Comparison of ENCODE assay signal across 20 cellular contexts in genomic region chr5:57495688-57496087, GRCh38. TPM values are rescaled to one million over a fixed set of nuclear protein-coding genes. Genes with fewer than 3 reads are reported as not detected.
DNase-seq lines count a peak whose midpoint lies in the region; ATAC-seq, FAIRE-seq and TF ChIP-seq lines count a peak whose summit lies in the region.
"Had no signal": no experiment of that assay in that cellular context is flagged by ENCODE, and none has a peak within 500 bp of the region (broad histone marks: within the 10 kb centered on the region; RNA-seq: fewer than 3 reads in every experiment).

No MANE protein-coding gene starts in this region.

- H3K9me3 ChIP-seq in BLaER1 (no peaks in the 10 kb centered on the region), Panc1 (ENCODE audit: control insufficient read depth, insufficient read depth, low read depth, low read length) (no peaks in the 10 kb centered on the region)
- H3K9me3 ChIP-seq: MG63 had no signal

- TF ChIP-seq CTCF in Panc1 (IDR thresholded peaks at IDR 0.05) (no peak), D721Med (IDR thresholded peaks at IDR 0.05; ENCODE audit: insufficient read depth, missing control alignments) (no peak)

- in situ Hi-C loops in Panc1 (cut with HindIII; ENCODE audit: low pct_unique_long_range_greater_than_20kb, low sequenced_read_pairs): loop anchor here (25.0 kb wide), 1 partner anchor 967 kb away; the partner anchor contains the start of gene PLK2

- no TSS peak for BruUV-seq in Panc1 (replicated peaks; lab: Mats Ljungman, UMichigan)

- H3K4me3 ChIP-seq in BLaER1 (no peak overlapping the region), Panc1 (ENCODE audit: low read depth in 2 of 2, low read length in 2 of 2) (no peak overlapping the region)
- H3K4me3 ChIP-seq: dorsolateral prefrontal cortex, hepatocyte, MG63 had no signal

- H3K27ac ChIP-seq in BLaER1 (no peak overlapping the region), Panc1 (ENCODE audit: low read length) (peak overlapping the region; percentile 68), epithelial cell of prostate (peak overlapping the region; percentile 82)

- no peaks in the 10 kb centered on the region for H3K27me3 ChIP-seq in BLaER1
- no peaks in the 10 kb centered on the region for H3K27me3 ChIP-seq in Panc1 (ENCODE audit: control insufficient read depth, insufficient read depth, low read length)
- H3K27me3 ChIP-seq: dorsolateral prefrontal cortex, hepatocyte, MG63 had no signal

- FAIRE-seq in D721Med (lab: Jason Lieb, UNC): no peak

- H3K36me3 ChIP-seq in BLaER1 (no peaks in the 10 kb centered on the region), Panc1 (ENCODE audit: control insufficient read depth, insufficient read depth, low read length) (no peaks in the 10 kb centered on the region)
- H3K36me3 ChIP-seq: MG63 had no signal

- H3K4me2 ChIP-seq in BLaER1: peak overlapping the region; percentile 60
- H3K4me2 ChIP-seq: hepatocyte had no signal

- intact Hi-C loops in Panc1 (cut with micrococcal nuclease; ENCODE audit: unreplicated experiment): loop anchor here (10.0 kb wide), 1 partner anchor 689 kb away; no protein-coding TSS in a partner anchor

- no peaks in the 10 kb centered on the region for H4K20me1 ChIP-seq in BLaER1

- ATAC-seq in Panc1: no peak
- no peak for ATAC-seq in HG02678 (IDR thresholded peaks at IDR 0.05; ENCODE audit: unreplicated experiment)
- no peak for ATAC-seq in HG03432 (IDR thresholded peaks at IDR 0.05; ENCODE audit: unreplicated experiment)

- DNase-seq in EL: peak; percentile 14
- DNase-seq in Panc1 (ENCODE audit: low read depth, low spot score): no peak
- DNase-seq in epithelial cell of prostate (ENCODE audit: low read depth, low spot score): no peak
- no peak for DNase-seq in D721Med (ENCODE audit: insufficient read length, low spot score)
- DNase-seq in D341Med (ENCODE audit: low spot score): no peak
- DNase-seq: activated CD4-positive, alpha-beta memory T cell treated with anti-CD3 and anti-CD28 coated beads, Interleukin-2, amount 10 ng/mL, durations not matched to agents 7 days and 5 days; dorsolateral prefrontal cortex; GF-D8; kidney glomerular epithelial cell; MG63; NCI-H2081; stimulated activated naive CD4-positive, alpha-beta T cell treated with Interleukin-2 at 50 U/mL for 16 hours had no signal

- H3K4me1 ChIP-seq in BLaER1 (peaks cover 21% of the 10 kb centered on the region), Panc1 (ENCODE audit: control insufficient read depth, insufficient read depth, low read length) (peaks cover 21% of the 10 kb centered on the region)

- POLR2A ChIA-PET in Panc1 (lab: Charles Lee): no interaction called here

- CTCF ChIA-PET in Panc1 (lab: Charles Lee): no interaction called here

- no peak overlapping the region for H3K9ac ChIP-seq in BLaER1

RNA-seq across cellular contexts. Expression of gene ACTBL2, which starts 13.1 kb away (rescaled TPM):
- total RNA-seq in Panc1 (2021; ENCODE audit: unreplicated experiment): not detected
- not detected for polyA plus RNA-seq in Panc1 (2012; ENCODE audit: insufficient read length)
- total RNA-seq: activated CD4-positive, alpha-beta memory T cell treated with anti-CD3 and anti-CD28 coated beads, Interleukin-2, amount 10 ng/mL, durations not matched to agents 7 days and 5 days; activated T-helper 2 cell treated with anti-CD3 and anti-CD28 coated beads, Interferon-gamma antibody, Interleukin-2, Interleukin-4, amounts not matched to agents 10 μg/mL and 5 μg/mL and 100 μg/mL, durations not matched to agents 14 hours and 24 hours and 36 hours; dorsolateral prefrontal cortex; fibroblast of lung; posterior vena cava; ureter had no signal
